ENCODE assay signal across 8 cellular contexts in genomic region chr17:79612468-79613194, GRCh38. TPM values are rescaled to one million over a fixed set of nuclear protein-coding genes. Genes with fewer than 3 reads are reported as not detected.
DNase-seq lines count a peak whose midpoint lies in the region; ATAC-seq and TF ChIP-seq lines count a peak whose summit lies in the region.

No MANE protein-coding gene starts in this region.

- no peak for TF ChIP-seq POLR2A in sigmoid colon (IDR thresholded peaks at IDR 0.05)

- DNase-seq in AG04449 (ENCODE audit: low read depth, low spot score) (no peak), GM10248 (ENCODE audit: extremely low spot score) (peak; percentile 74), NCI-H2107 treated with DMSO at 0.1 percent for 48 hours (lab: John Stamatoyannopoulos, UW; ENCODE audit: unreplicated experiment) (peak; percentile 6), fibroblast of lung (ENCODE audit: low read depth in 2 of 2) (peak; percentile 5 to 8), sigmoid colon (peak; percentile 85), hippocampal formation (lab: John Stamatoyannopoulos, UW) (no peak)
- peak; percentile 25 for DNase-seq in activated CD4-positive, alpha-beta T cell treated with anti-CD3 and anti-CD28 coated beads, Interleukin-2, amount 50 U/mL, for 1 hour

- H3K27ac ChIP-seq in fibroblast of lung (ENCODE audit: insufficient read depth, low read length) (no peak overlapping the region), sigmoid colon (peak overlapping the region in 3 of 4 donors; percentile 81 to 91 (median 91))

- H3K4me3 ChIP-seq in AG04449 (ENCODE audit: low read depth, low read length) = no peak overlapping the region
- no peak overlapping the region for H3K4me3 ChIP-seq in fibroblast of lung (replicated peaks in 1 of 4; ENCODE audit: control extremely low read depth in 1 of 4, insufficient read depth in 1 of 4, low read depth in 3 of 4, low read length in 4 of 4)
- no peak overlapping the region for H3K4me3 ChIP-seq in sigmoid colon

- intact Hi-C loops in sigmoid colon (cut with DNase I) = loop anchor here (5.0 kb wide), 1 partner anchor 95 kb away; no protein-coding TSS in a partner anchor

- no peaks in the 10 kb centered on the region for H3K79me2 ChIP-seq in fibroblast of lung (ENCODE audit: control insufficient read depth, insufficient read depth, low read length)

- no peak overlapping the region for H3K4me2 ChIP-seq in fibroblast of lung (ENCODE audit: extremely low read depth, insufficient read depth, low read length)

- no peak for ATAC-seq in GM19023 (IDR thresholded peaks at IDR 0.05; ENCODE audit: unreplicated experiment)

- no peak overlapping the region for H2AFZ ChIP-seq in fibroblast of lung (ENCODE audit: low read length)

- POLR2A ChIA-PET in AG04449 (lab: Yijun Ruan, JAX) = no interaction called here
- POLR2A ChIA-PET in GM10248 (lab: Yijun Ruan, JAX) = no interaction called here

- H3K9me3 ChIP-seq in fibroblast of lung (ENCODE audit: control insufficient read depth, insufficient read depth, low read depth, low read length) (no peaks in the 10 kb centered on the region), sigmoid colon (no peaks in the 10 kb centered on the region)

- WGBS in sigmoid colon, 2 donors = 38 to 48% methylated on average over 25 of the region's 25 CpGs

- no peak overlapping the region for H3K9ac ChIP-seq in fibroblast of lung (ENCODE audit: insufficient read depth, low read length)

- TF ChIP-seq EP300 in sigmoid colon (IDR thresholded peaks at IDR 0.05) = no peak

- TF ChIP-seq CTCF in AG04449 (IDR thresholded peaks at IDR 0.05; ENCODE audit: insufficient read depth, low read length, missing control alignments) (peak; percentile 43), GM10248 (IDR thresholded peaks at IDR 0.05; ENCODE audit: control extremely low read depth, extremely low read depth, low read depth, missing control alignments) (peak; percentile 61), fibroblast of lung (conservative IDR thresholded peaks at IDR 0.05 in 1 of 2, IDR thresholded peaks at IDR 0.05 in 1 of 2; ENCODE audit: low read depth in 1 of 2, low read length in 2 of 2) (peak; percentile 13 to 46), sigmoid colon (IDR thresholded peaks at IDR 0.05) (peak; percentile 26 to 76 (median 70))

- no peaks in the 10 kb centered on the region for H4K20me1 ChIP-seq in fibroblast of lung (ENCODE audit: control insufficient read depth, extremely low read depth, insufficient read depth, low read length)

- H3K4me1 ChIP-seq in fibroblast of lung (ENCODE audit: control insufficient read depth, extremely low read depth, insufficient read depth, low read length) (no peaks in the 10 kb centered on the region), sigmoid colon (peaks cover 0 to 42% (median 39%) of the 10 kb centered on the region in 4 donors)

- CTCF ChIA-PET in AG04449 (lab: Yijun Ruan, JAX) = interaction anchor here (2.2 kb wide), 1 partner anchor 14 kb away, joined by 5 read pairs; no protein-coding TSS in a partner anchor
- CTCF ChIA-PET in GM10248 (lab: Yijun Ruan, JAX) = interaction anchor here (0.7 to 1.4 kb wide), 5 partner anchors 8 to 51 kb away, joined by 3 to 4 read pairs (median 3); no protein-coding TSS in a partner anchor

- H3K27me3 ChIP-seq in fibroblast of lung (ENCODE audit: control insufficient read depth, insufficient read depth, low read length) (peaks cover 5% of the 10 kb centered on the region), sigmoid colon (peaks cover 4 to 32% (median 5%) of the 10 kb centered on the region in 3 donors)

- H3K36me3 ChIP-seq in fibroblast of lung (ENCODE audit: control insufficient read depth, insufficient read depth, low read length) (no peaks in the 10 kb centered on the region), sigmoid colon (no peaks in the 10 kb centered on the region)

RNA-seq across cellular contexts. Expression of gene RBFOX3, which starts 1.8 kb away (rescaled TPM):
- total RNA-seq in fibroblast of lung = not detected in 2 replicates
- not detected in 2 replicates for polyA plus RNA-seq in fibroblast of lung
- polyA plus RNA-seq in fibroblast of lung (2012) = not detected in 2 replicates
- not detected in 2 replicates for polyA minus RNA-seq in fibroblast of lung (ENCODE audit: low replicate concordance)
- total RNA-seq in sigmoid colon = 10 to 100 TPM; 30.1 to 82.9 (median 49.5) TPM
- 1 to 10 TPM in 2 of 3 donors, not detected in 1; 1.2 to 2.4 TPM for polyA plus RNA-seq in sigmoid colon

Comparison
In these comparisons a context has a peak if more than half of its experiments do, and no peak if none do; other contexts are left out.
1. DNase-seq: peak in GM10248 (single experiment), NCI-H2107 treated with DMSO at 0.1 percent for 48 hours (single experiment), activated CD4-positive, alpha-beta T cell treated with anti-CD3 and anti-CD28 coated beads, Interleukin-2, amount 50 U/mL, for 1 hour (single experiment), fibroblast of lung (2 of 2) and sigmoid colon (single experiment); none in AG04449 (single experiment) and hippocampal formation (0 of 2).
2. RNA of gene RBFOX3, which starts 1.8 kb away (total RNA-seq): 30.1 to 82.9 TPM in sigmoid colon; not detected in fibroblast of lung; every median in the first group is over 10 times any median in the second.
3. Peak in every context shown above with its lines, with median percentiles within 50 percentile points of each other: CTCF ChIP-seq.